Comparison of ENCODE assay signal across 18 cellular contexts in genomic region chr1:182990413-182991144, GRCh38. TPM values are rescaled to one million over a fixed set of nuclear protein-coding genes. Genes with fewer than 3 reads are reported as not detected.
A peak's percentile ranks its signal among the peaks of the same experiment; 100 is the strongest.
DNase-seq lines count a peak whose midpoint lies in the region; ATAC-seq, FAIRE-seq and TF ChIP-seq lines count a peak whose summit lies in the region.
"Had no signal": no experiment of that assay in that cellular context is flagged by ENCODE, and none has a peak within 500 bp of the region (broad histone marks: within the 10 kb centered on the region; RNA-seq: fewer than 3 reads in every experiment).

No MANE protein-coding gene starts in this region.

- no peak for FAIRE-seq in endothelial cell of umbilical vein (lab: Jason Lieb, UNC)

- H2BK120ac ChIP-seq in mesenchymal stem cell (ENCODE audit: low read depth, low read length) = no peak overlapping the region

- H2BK5ac ChIP-seq in mesenchymal stem cell (ENCODE audit: low read depth, low read length, poor library complexity, severe bottlenecking) = no peak overlapping the region

- no peak for TF ChIP-seq POLR2A in endothelial cell of umbilical vein (IDR thresholded peaks at IDR 0.05; ENCODE audit: low read depth, low read length)

- intact Hi-C loops in endothelial cell of umbilical vein (cut with micrococcal nuclease) = no loop called here

- H3K27ac ChIP-seq in endothelial cell of umbilical vein (ENCODE audit: insufficient read depth, low read depth, low read length) = peak overlapping the region; percentile 41
- no peak overlapping the region for H3K27ac ChIP-seq in mesenchymal stem cell (ENCODE audit: low read length, poor library complexity, severe bottlenecking)
- H3K27ac ChIP-seq: upper lobe of right lung, WERI-Rb-1 had no signal

- no peak overlapping the region for H4K91ac ChIP-seq in mesenchymal stem cell (ENCODE audit: low read length)

- no peaks in the 10 kb centered on the region for H4K20me1 ChIP-seq in endothelial cell of umbilical vein (replicated peaks; ENCODE audit: control insufficient read depth, extremely low read depth, insufficient read depth, low read length)

- no peak for TF ChIP-seq CTCF in endothelial cell of umbilical vein (IDR thresholded peaks at IDR 0.05; ENCODE audit: extremely low read depth in 1 of 2, insufficient read depth in 1 of 2, low read depth in 1 of 2, low read length in 2 of 2)

- H2BK12ac ChIP-seq in mesenchymal stem cell (ENCODE audit: low read length in 2 of 2) = no peak overlapping the region

- peak; percentile 35 for DNase-seq in AG20443 (ENCODE audit: low spot score)
- peak; percentile 16 for DNase-seq in NCI-H226
- peak; percentile 49 for DNase-seq in endothelial cell of umbilical vein (ENCODE audit: low read depth, low spot score)
- peak; percentile 29 for DNase-seq in mesenchymal stem cell
- DNase-seq in NK-92 treated with Interleukin-12 subunit alpha and Interleukin-12 subunit beta, amount 100 ng/mL, for 24 hours (lab: John Stamatoyannopoulos, UW) = no peak
- DNase-seq: activated CD8-positive, alpha-beta memory T cell treated with anti-CD3 and anti-CD28 coated beads, Interleukin-2, amount 10 ng/mL, durations not matched to agents 7 days and 5 days; activated naive CD4-positive, alpha-beta T cell treated with Interleukin-2 at 50 U/mL for 16 hours; BE2C; posterior cingulate gyrus; stimulated activated CD4-positive, alpha-beta T cell treated with anti-CD3 and anti-CD28 coated beads, Interleukin-2, amount 100 ng/mL, for 48 hours; upper lobe of right lung; WERI-Rb-1 had no signal

- peaks cover 19% of the 10 kb centered on the region for H3K27me3 Mint-ChIP-seq in activated T-helper 17 cell treated with anti-CD3 and anti-CD28 coated beads, Interleukin-2, amount 50 U/mL, for 72 hours

- H3K4me3 ChIP-seq in endothelial cell of umbilical vein (replicated peaks in 1 of 3; ENCODE audit: insufficient read depth in 1 of 3, low read depth in 1 of 3, low read length in 3 of 3) (no peak overlapping the region), mesenchymal stem cell (ENCODE audit: insufficient read depth in 1 of 2, low read depth in 1 of 2, low read length in 2 of 2) (peak overlapping the region in 1 of 2 experiments; percentile 45)
- H3K4me3 ChIP-seq: upper lobe of right lung had no signal

- dilution Hi-C loops in endothelial cell of umbilical vein (cut with MboI; ENCODE audit: extremely low pct_ligation_motif_present, low sequenced_read_pairs) = no loop called here

- peak overlapping the region in 1 of 2 experiments; percentile 61 for H3K14ac ChIP-seq in mesenchymal stem cell (ENCODE audit: low read length in 2 of 2)

- H3K9me3 Mint-ChIP-seq in activated T-helper 17 cell treated with anti-CD3 and anti-CD28 coated beads, Interleukin-2, amount 50 U/mL, for 72 hours = no peaks in the 10 kb centered on the region

- no peaks in the 10 kb centered on the region for H3K9me1 ChIP-seq in endothelial cell of umbilical vein (replicated peaks; ENCODE audit: control insufficient read depth, extremely low read depth, insufficient read depth, low read length)

- H2AFZ ChIP-seq in endothelial cell of umbilical vein (ENCODE audit: low read depth, low read length) = peak overlapping the region; percentile 75
- H2AFZ ChIP-seq in mesenchymal stem cell (ENCODE audit: low read depth, low read length) = peak overlapping the region; percentile 64

- no peak overlapping the region for H3K4me3 Mint-ChIP-seq in activated T-helper 17 cell treated with anti-CD3 and anti-CD28 coated beads, Interleukin-2, amount 50 U/mL, for 72 hours
- H3K4me3 Mint-ChIP-seq: activated CD8-positive, alpha-beta memory T cell treated with anti-CD3 and anti-CD28 coated beads, Interleukin-2, amount 10 ng/mL, durations not matched to agents 7 days and 5 days had no signal

- no peak overlapping the region for H2AK5ac ChIP-seq in mesenchymal stem cell (ENCODE audit: low read length, severe bottlenecking)

- POLR2A ChIA-PET in endothelial cell of umbilical vein (lab: Charles Lee) = no interaction called here

- BruUV-seq in endothelial cell of umbilical vein (replicated peaks; lab: Mats Ljungman, UMichigan) = no TSS peak

- no peak overlapping the region for H2BK15ac ChIP-seq in mesenchymal stem cell (ENCODE audit: low read depth, poor library complexity, severe bottlenecking)

- H3K4me1 ChIP-seq in endothelial cell of umbilical vein (ENCODE audit: control insufficient read depth, extremely low read depth, insufficient read depth, low read length) (peaks cover 13% of the 10 kb centered on the region), mesenchymal stem cell (ENCODE audit: control insufficient read depth, insufficient read depth, low read depth, low read length) (peaks cover 3% of the 10 kb centered on the region)
- H3K4me1 ChIP-seq: BE2C, upper lobe of right lung had no signal

- H3K79me1 ChIP-seq in mesenchymal stem cell (replicated peaks; ENCODE audit: low read length, poor library complexity, severe bottlenecking) = no peaks in the 10 kb centered on the region

- H3K23ac ChIP-seq in mesenchymal stem cell (ENCODE audit: low read length in 2 of 2) = peak overlapping the region in 1 of 2 experiments; percentile 32

- H3K36me3 Mint-ChIP-seq in activated T-helper 17 cell treated with anti-CD3 and anti-CD28 coated beads, Interleukin-2, amount 50 U/mL, for 72 hours (ENCODE audit: low read depth) = no peaks in the 10 kb centered on the region
- H3K36me3 Mint-ChIP-seq: activated CD8-positive, alpha-beta memory T cell treated with anti-CD3 and anti-CD28 coated beads, Interleukin-2, amount 10 ng/mL, durations not matched to agents 7 days and 5 days had no signal

- ATAC-seq in GM21515 (IDR thresholded peaks at IDR 0.05; ENCODE audit: unreplicated experiment) (no peak), GM21825 (IDR thresholded peaks at IDR 0.05; ENCODE audit: unreplicated experiment) (no peak)
- no peak for ATAC-seq in activated T-helper 17 cell treated with anti-CD3 and anti-CD28 coated beads, Interleukin-2, amount 50 U/mL, for 72 hours (replicated peaks)
- ATAC-seq: activated CD8-positive, alpha-beta memory T cell treated with anti-CD3 and anti-CD28 coated beads, Interleukin-2, amount 10 ng/mL, durations not matched to agents 7 days and 5 days; upper lobe of right lung had no signal

- no peak overlapping the region for H3K18ac ChIP-seq in mesenchymal stem cell (ENCODE audit: low read depth in 1 of 2, low read length in 2 of 2)

- CTCF ChIA-PET in endothelial cell of umbilical vein (lab: Charles Lee) = interaction anchor here (1.7 kb wide), 1 partner anchor 28 kb away, joined by 5 read pairs; no protein-coding TSS in a partner anchor

- WGBS in mesenchymal stem cell = 68% methylated on average over 4 of the region's 7 CpGs

- H3K36me3 ChIP-seq in endothelial cell of umbilical vein (ENCODE audit: control insufficient read depth in 2 of 2, extremely low read depth in 1 of 2, insufficient read depth in 2 of 2, low read length in 2 of 2) (no peaks in the 10 kb centered on the region), mesenchymal stem cell (ENCODE audit: control insufficient read depth in 1 of 2, insufficient read depth in 2 of 2, low read depth in 1 of 2, low read length in 2 of 2) (no peaks in the 10 kb centered on the region)
- H3K36me3 ChIP-seq: BE2C, upper lobe of right lung, WERI-Rb-1 had no signal

- H4K8ac ChIP-seq in mesenchymal stem cell (ENCODE audit: low read length) = peak overlapping the region; percentile 10

- H3K27me3 ChIP-seq in endothelial cell of umbilical vein (ENCODE audit: control insufficient read depth in 2 of 2, insufficient read depth in 2 of 2, low read length in 2 of 2) (no peaks in the 10 kb centered on the region), mesenchymal stem cell (ENCODE audit: control insufficient read depth in 1 of 2, insufficient read depth in 1 of 2, low read length in 2 of 2) (no peaks in the 10 kb centered on the region)
- H3K27me3 ChIP-seq: BE2C, upper lobe of right lung had no signal

- H3K9me3 ChIP-seq in endothelial cell of umbilical vein (replicated peaks; ENCODE audit: control insufficient read depth, insufficient read depth, low read length) (no peaks in the 10 kb centered on the region), mesenchymal stem cell (ENCODE audit: control insufficient read depth, low read length) (no peaks in the 10 kb centered on the region)
- H3K9me3 ChIP-seq: BE2C, upper lobe of right lung had no signal

- H3K27ac Mint-ChIP-seq in activated T-helper 17 cell treated with anti-CD3 and anti-CD28 coated beads, Interleukin-2, amount 50 U/mL, for 72 hours = no peak overlapping the region
- H3K27ac Mint-ChIP-seq: activated CD8-positive, alpha-beta memory T cell treated with anti-CD3 and anti-CD28 coated beads, Interleukin-2, amount 10 ng/mL, durations not matched to agents 7 days and 5 days had no signal

- H3K79me2 ChIP-seq in endothelial cell of umbilical vein (ENCODE audit: control insufficient read depth, insufficient read depth, low read length) = no peaks in the 10 kb centered on the region

- no peak overlapping the region for H3K9ac ChIP-seq in endothelial cell of umbilical vein (replicated peaks; ENCODE audit: extremely low read depth, insufficient read depth, low read length)
- peak overlapping the region; percentile 65 for H3K9ac ChIP-seq in mesenchymal stem cell (ENCODE audit: low read length)

- no peaks in the 10 kb centered on the region for H3K4me1 Mint-ChIP-seq in activated T-helper 17 cell treated with anti-CD3 and anti-CD28 coated beads, Interleukin-2, amount 50 U/mL, for 72 hours
- H3K4me1 Mint-ChIP-seq: activated CD8-positive, alpha-beta memory T cell treated with anti-CD3 and anti-CD28 coated beads, Interleukin-2, amount 10 ng/mL, durations not matched to agents 7 days and 5 days had no signal

- H3K4me2 ChIP-seq in endothelial cell of umbilical vein (ENCODE audit: insufficient read depth, low read length) (peak overlapping the region; percentile 46), mesenchymal stem cell (ENCODE audit: low read length, poor library complexity, severe bottlenecking) (no peak overlapping the region)

- peak overlapping the region in 1 of 2 experiments; percentile 29 for H3K4ac ChIP-seq in mesenchymal stem cell (ENCODE audit: low read depth in 1 of 2, low read length in 2 of 2)

RNA-seq across cellular contexts. Expression of gene LAMC1, which starts 32.6 kb away (rescaled TPM):
- 202 and 216 TPM in 2 replicates for total RNA-seq in endothelial cell of umbilical vein
- 81.6 and 92.5 TPM in 2 replicates for polyA plus RNA-seq in endothelial cell of umbilical vein
- 93.6 and 105 TPM in 2 replicates for polyA plus RNA-seq in endothelial cell of umbilical vein (2011; cell fraction: cytosol; rRNA removed)
- polyA plus RNA-seq in endothelial cell of umbilical vein (2011; cell fraction: nucleus; rRNA removed) = 151 and 214 TPM in 2 replicates
- polyA plus RNA-seq in endothelial cell of umbilical vein (2012) = 191 and 205 TPM in 2 replicates
- polyA minus RNA-seq in endothelial cell of umbilical vein = 218 and 293 TPM in 2 replicates
- 22.8 TPM for polyA minus RNA-seq in endothelial cell of umbilical vein (2011; cell fraction: cytosol; rRNA and poly(A)+ RNA removed)
- 130 and 167 TPM in 2 replicates for polyA minus RNA-seq in endothelial cell of umbilical vein (2011; cell fraction: nucleus; rRNA and poly(A)+ RNA removed)
- 334 TPM for polyA plus RNA-seq in mesenchymal stem cell (2013, experiment 1 of 2)
- 324 TPM for polyA plus RNA-seq in mesenchymal stem cell (2013, experiment 2 of 2)
- total RNA-seq in activated T-helper 17 cell treated with anti-CD3 and anti-CD28 coated beads, Interleukin-2, amount 50 U/mL, for 72 hours = under 1 TPM in 1 of 2 donors, not detected in 1; 0.84 TPM

RNA-seq across cellular contexts. Expression of gene SHCBP1L, which starts 37.6 kb away (rescaled TPM):
- not detected in 2 replicates for total RNA-seq in endothelial cell of umbilical vein
- 0.11 TPM in 1 of 2 replicates, not detected in the other for polyA plus RNA-seq in endothelial cell of umbilical vein
- not detected in 2 replicates for polyA plus RNA-seq in endothelial cell of umbilical vein (2011; cell fraction: cytosol; rRNA removed)
- polyA plus RNA-seq in endothelial cell of umbilical vein (2011; cell fraction: nucleus; rRNA removed) = not detected in 2 replicates
- not detected in 2 replicates for polyA plus RNA-seq in endothelial cell of umbilical vein (2012)
- polyA minus RNA-seq in endothelial cell of umbilical vein = not detected in 2 replicates
- not detected for polyA minus RNA-seq in endothelial cell of umbilical vein (2011; cell fraction: cytosol; rRNA and poly(A)+ RNA removed)
- not detected in 2 replicates for polyA minus RNA-seq in endothelial cell of umbilical vein (2011; cell fraction: nucleus; rRNA and poly(A)+ RNA removed)
- polyA plus RNA-seq in mesenchymal stem cell (2013, experiment 1 of 2) = not detected
- not detected for polyA plus RNA-seq in mesenchymal stem cell (2013, experiment 2 of 2)
- not detected for total RNA-seq in activated T-helper 17 cell treated with anti-CD3 and anti-CD28 coated beads, Interleukin-2, amount 50 U/mL, for 72 hours
- total RNA-seq: activated CD8-positive, alpha-beta memory T cell treated with anti-CD3 and anti-CD28 coated beads, Interleukin-2, amount 10 ng/mL, durations not matched to agents 7 days and 5 days; chondrocyte; mononuclear cell; upper lobe of right lung had no signal
- polyA plus RNA-seq: esophagus had no signal

Comparison
In these comparisons a context has a peak if more than half of its experiments do, and no peak if none do; other contexts are left out.
1. RNA of gene LAMC1, which starts 32.6 kb away (total RNA-seq): 202 to 216 TPM in endothelial cell of umbilical vein; 0.84 TPM in activated T-helper 17 cell treated with anti-CD3 and anti-CD28 coated beads, Interleukin-2, amount 50 U/mL, for 72 hours; every median in the first group is over 100 times any median in the second.